In genomic region chr11:130115218-130115617, GRCh38 we compare ENCODE assay signal across 17 cellular contexts. TPM values are rescaled to one million over a fixed set of nuclear protein-coding genes. Genes with fewer than 3 reads are reported as not detected.
A peak's percentile ranks its signal among the peaks of the same experiment; 100 is the strongest.
DNase-seq lines count a peak whose midpoint lies in the region; ATAC-seq, FAIRE-seq and TF ChIP-seq lines count a peak whose summit lies in the region.
"Had no signal": no experiment of that assay in that cellular context is flagged by ENCODE, and none has a peak within 500 bp of the region (broad histone marks: within the 10 kb centered on the region; RNA-seq: fewer than 3 reads in every experiment).

No MANE protein-coding gene starts in this region.

- CTCF ChIA-PET in endothelial cell of umbilical vein (lab: Charles Lee) (interaction anchor here (0.6 to 1.8 kb wide), 10 partner anchors 9 to 202 kb away, joined by 3 to 14 read pairs (median 3); no protein-coding TSS in a partner anchor), Calu3 (lab: Charles Lee) (interaction anchor here (1.0 to 1.3 kb wide), 2 partner anchors 9 to 44 kb away, joined by 4 to 5 read pairs; no protein-coding TSS in a partner anchor)

- H3K4me1 Mint-ChIP-seq in CD14-positive monocyte (peaks cover 39% of the 10 kb centered on the region), Calu3 (ENCODE audit: low read depth, unreplicated experiment) (peaks cover 15% of the 10 kb centered on the region)

- H3K9me3 ChIP-seq in OCI-LY1 (ENCODE audit: low read length) = no peaks in the 10 kb centered on the region
- H3K9me3 ChIP-seq in endothelial cell of umbilical vein (replicated peaks; ENCODE audit: control insufficient read depth, insufficient read depth, low read length) = no peaks in the 10 kb centered on the region
- H3K9me3 ChIP-seq: neutrophil had no signal

- no peaks in the 10 kb centered on the region for H3K9me2 ChIP-seq in OCI-LY1 (ENCODE audit: low read depth, low read length)

- BruUV-seq in endothelial cell of umbilical vein (replicated peaks; lab: Mats Ljungman, UMichigan) (no TSS peak), Calu3 (replicated peaks; lab: Mats Ljungman, UMichigan) (no TSS peak)

- no peak for FAIRE-seq in endothelial cell of umbilical vein (lab: Jason Lieb, UNC)
- FAIRE-seq: bronchial epithelial cell had no signal

- peaks cover 69 to 83% of the 10 kb centered on the region in 2 donors for H3K36me3 Mint-ChIP-seq in CD14-positive monocyte
- peaks cover 8% of the 10 kb centered on the region for H3K36me3 Mint-ChIP-seq in Calu3 (ENCODE audit: insufficient read depth, unreplicated experiment)

- no peak overlapping the region for H3K4me3 Mint-ChIP-seq in CD14-positive monocyte
- H3K4me3 Mint-ChIP-seq in Calu3 (ENCODE audit: low read depth, unreplicated experiment) = no peak overlapping the region
- H3K4me3 Mint-ChIP-seq: activated CD8-positive, alpha-beta T cell treated with anti-CD3 and anti-CD28 coated beads for 36 hours had no signal

- H3F3A ChIP-seq in OCI-LY1 (ENCODE audit: insufficient read depth, low read length) = no peaks in the 10 kb centered on the region

- H3K27ac ChIP-seq in OCI-LY1 (ENCODE audit: low read depth, low read length, poor library complexity, severe bottlenecking) (peak overlapping the region; percentile 44), endothelial cell of umbilical vein (ENCODE audit: insufficient read depth, low read depth, low read length) (no peak overlapping the region)
- H3K27ac ChIP-seq: neutrophil had no signal

- H3K36me3 ChIP-seq in OCI-LY1 (ENCODE audit: insufficient read depth, low read length) (peaks cover 40% of the 10 kb centered on the region), endothelial cell of umbilical vein (ENCODE audit: control insufficient read depth in 2 of 2, extremely low read depth in 1 of 2, insufficient read depth in 2 of 2, low read length in 2 of 2) (peaks cover 10 to 12% of the 10 kb centered on the region in 2 experiments)

- DNase-seq in H4 (ENCODE audit: low spot score) (peak; percentile 14), endothelial cell of umbilical vein (ENCODE audit: low read depth, low spot score) (peak; percentile 71), pulmonary artery endothelial cell (ENCODE audit: low read depth, low spot score) (peak; percentile 35), CD14-positive monocyte (ENCODE audit: low spot score) (no peak), Calu3 (no peak)
- DNase-seq: activated CD8-positive, alpha-beta T cell treated with anti-CD3 and anti-CD28 coated beads for 36 hours; hippocampal formation; NCI-H1048; NCI-H748 treated with DMSO at 0.1 percent for 48 hours; T-helper 9 cell had no signal

- POLR2A ChIA-PET in endothelial cell of umbilical vein (lab: Charles Lee) = interaction anchor here (0.6 kb wide), 1 partner anchor 113 kb away, joined by 4 read pairs; the partner anchor contains the start of gene PRDM10

- H3K4me3 ChIP-seq in OCI-LY1 (ENCODE audit: low read depth, low read length, poor library complexity, severe bottlenecking) (no peak overlapping the region), endothelial cell of umbilical vein (replicated peaks in 1 of 3; ENCODE audit: insufficient read depth in 1 of 3, low read depth in 1 of 3, low read length in 3 of 3) (no peak overlapping the region)
- H3K4me3 ChIP-seq: lung had no signal

- no peaks in the 10 kb centered on the region for H3K9me1 ChIP-seq in endothelial cell of umbilical vein (replicated peaks; ENCODE audit: control insufficient read depth, extremely low read depth, insufficient read depth, low read length)

- H3K79me2 ChIP-seq in OCI-LY1 (ENCODE audit: insufficient read depth, low read length) = peaks cover 6% of the 10 kb centered on the region; the same call in 1 of the 2 replicates
- peaks cover 94% of the 10 kb centered on the region for H3K79me2 ChIP-seq in endothelial cell of umbilical vein (ENCODE audit: control insufficient read depth, insufficient read depth, low read length)

- dilution Hi-C loops in endothelial cell of umbilical vein (cut with MboI; ENCODE audit: extremely low pct_ligation_motif_present, low sequenced_read_pairs) = no loop called here

- intact Hi-C loops in endothelial cell of umbilical vein (cut with micrococcal nuclease) (no loop called here), CD14-positive monocyte (cut with micrococcal nuclease) (no loop called here), Calu3 (cut with micrococcal nuclease; ENCODE audit: unreplicated experiment) (no loop called here)

- TF ChIP-seq POLR2A in endothelial cell of umbilical vein (IDR thresholded peaks at IDR 0.05; ENCODE audit: low read depth, low read length) = no peak

- no peaks in the 10 kb centered on the region for H4K20me1 ChIP-seq in OCI-LY1 (ENCODE audit: insufficient read depth, low read length)
- no peaks in the 10 kb centered on the region for H4K20me1 ChIP-seq in endothelial cell of umbilical vein (replicated peaks; ENCODE audit: control insufficient read depth, extremely low read depth, insufficient read depth, low read length)

- H3K9me3 Mint-ChIP-seq in CD14-positive monocyte (no peaks in the 10 kb centered on the region), Calu3 (ENCODE audit: low read depth, unreplicated experiment) (no peaks in the 10 kb centered on the region)
- H3K9me3 Mint-ChIP-seq: activated CD8-positive, alpha-beta T cell treated with anti-CD3 and anti-CD28 coated beads for 36 hours; activated T-helper 2 cell treated with anti-CD3 and anti-CD28 coated beads, Interferon-gamma antibody, Interleukin-2, Interleukin-4, amounts not matched to agents 10 μg/mL and 5 μg/mL and 100 μg/mL, durations not matched to agents 14 hours and 24 hours and 36 hours had no signal

- H3K4me2 ChIP-seq in OCI-LY1 (ENCODE audit: low read length) (no peak overlapping the region; the same call in 1 of the 2 replicates), endothelial cell of umbilical vein (ENCODE audit: insufficient read depth, low read length) (no peak overlapping the region)

- TF ChIP-seq CTCF in OCI-LY1 (IDR thresholded peaks at IDR 0.05; ENCODE audit: low read length) (no peak), endothelial cell of umbilical vein (IDR thresholded peaks at IDR 0.05; ENCODE audit: extremely low read depth in 1 of 2, insufficient read depth in 1 of 2, low read depth in 1 of 2, low read length in 2 of 2) (no peak), CD14-positive monocyte (IDR thresholded peaks at IDR 0.05) (no peak), Calu3 (IDR thresholded peaks at IDR 0.05; ENCODE audit: unreplicated experiment) (no peak)

- H2AFZ ChIP-seq in OCI-LY1 (ENCODE audit: low read length) (no peak overlapping the region), endothelial cell of umbilical vein (ENCODE audit: low read depth, low read length) (no peak overlapping the region)

- H3K27ac Mint-ChIP-seq in CD14-positive monocyte (peak overlapping the region in 1 of 7 donors; percentile 54), Calu3 (ENCODE audit: unreplicated experiment) (no peak overlapping the region)
- H3K27ac Mint-ChIP-seq: activated CD8-positive, alpha-beta T cell treated with anti-CD3 and anti-CD28 coated beads for 36 hours; activated T-helper 2 cell treated with anti-CD3 and anti-CD28 coated beads, Interferon-gamma antibody, Interleukin-2, Interleukin-4, amounts not matched to agents 10 μg/mL and 5 μg/mL and 100 μg/mL, durations not matched to agents 14 hours and 24 hours and 36 hours had no signal

- H3K27me3 ChIP-seq in OCI-LY1 (ENCODE audit: insufficient read depth, low read length) (no peaks in the 10 kb centered on the region), endothelial cell of umbilical vein (ENCODE audit: control insufficient read depth in 2 of 2, insufficient read depth in 2 of 2, low read length in 2 of 2) (no peaks in the 10 kb centered on the region)
- H3K27me3 ChIP-seq: neutrophil had no signal

- no peak overlapping the region for H3K9ac ChIP-seq in OCI-LY1 (ENCODE audit: low read length)
- H3K9ac ChIP-seq in endothelial cell of umbilical vein (replicated peaks; ENCODE audit: extremely low read depth, insufficient read depth, low read length) = no peak overlapping the region

- H3K4me1 ChIP-seq in OCI-LY1 (ENCODE audit: insufficient read depth, low read length, severe bottlenecking) (peaks cover 66% of the 10 kb centered on the region), endothelial cell of umbilical vein (ENCODE audit: control insufficient read depth, extremely low read depth, insufficient read depth, low read length) (peaks cover 27% of the 10 kb centered on the region)

- H3K27me3 Mint-ChIP-seq in CD14-positive monocyte (ENCODE audit: low read depth in 3 of 3) = no peaks in the 10 kb centered on the region
- H3K27me3 Mint-ChIP-seq in Calu3 (ENCODE audit: unreplicated experiment) = no peaks in the 10 kb centered on the region

- ATAC-seq in HG02759 (IDR thresholded peaks at IDR 0.05; ENCODE audit: unreplicated experiment) = no peak
- ATAC-seq: activated CD8-positive, alpha-beta T cell treated with anti-CD3 and anti-CD28 coated beads for 36 hours; Right ventricle myocardium inferior had no signal

TF ChIP-seq in endothelial cell of umbilical vein, 7 proteins besides CTCF, POLR2A, EP300 and RAD21 (continues in another document):
- TF ChIP-seq JUN (IDR thresholded peaks at IDR 0.05; ENCODE audit: borderline replicate concordance, insufficient read depth, insufficient read length, low read depth) = no peak

RNA-seq across cellular contexts. Expression of gene ST14, which starts 44.4 kb away (rescaled TPM):
- 0.02 and 0.10 TPM in 2 replicates for total RNA-seq in H4 (2014; rRNA removed; shearing (Covaris generic))
- total RNA-seq in endothelial cell of umbilical vein = not detected in 2 replicates
- polyA plus RNA-seq in endothelial cell of umbilical vein = 0.08 TPM in 2 replicates
- polyA plus RNA-seq in endothelial cell of umbilical vein (2011; cell fraction: cytosol; rRNA removed) = 0.03 and 0.07 TPM in 2 replicates
- polyA plus RNA-seq in endothelial cell of umbilical vein (2011; cell fraction: nucleus; rRNA removed) = not detected in 2 replicates
- polyA plus RNA-seq in endothelial cell of umbilical vein (2012) = not detected in 2 replicates
- not detected in 2 replicates for polyA minus RNA-seq in endothelial cell of umbilical vein
- 1.4 TPM for polyA minus RNA-seq in endothelial cell of umbilical vein (2011; cell fraction: cytosol; rRNA and poly(A)+ RNA removed)
- polyA minus RNA-seq in endothelial cell of umbilical vein (2011; cell fraction: nucleus; rRNA and poly(A)+ RNA removed) = not detected in 2 replicates
- total RNA-seq in pulmonary artery endothelial cell = under 0.01 and 0.07 TPM in 2 replicates
- 10 to 100 TPM; 13.3 to 23.6 TPM for polyA plus RNA-seq in CD14-positive monocyte
- total RNA-seq in Calu3 (2022) = 153 and 174 TPM in 2 replicates
- total RNA-seq: activated CD8-positive, alpha-beta T cell treated with anti-CD3 and anti-CD28 coated beads for 36 hours had no signal

RNA-seq across cellular contexts. Expression of gene APLP2, which starts 45.5 kb away (rescaled TPM):
- 122 and 146 TPM in 2 replicates for total RNA-seq in H4 (2014; rRNA removed; shearing (Covaris generic))
- total RNA-seq in endothelial cell of umbilical vein (503 and 543 TPM in 2 replicates), pulmonary artery endothelial cell (906 and 976 TPM in 2 replicates), Calu3 (2022) (446 and 447 TPM in 2 replicates)
- polyA plus RNA-seq in endothelial cell of umbilical vein (433 and 493 TPM in 2 replicates), CD14-positive monocyte (100 to 1,000 TPM; 486 to 591 TPM)
- polyA plus RNA-seq in endothelial cell of umbilical vein (2011; cell fraction: cytosol; rRNA removed) = 441 and 461 TPM in 2 replicates
- polyA plus RNA-seq in endothelial cell of umbilical vein (2011; cell fraction: nucleus; rRNA removed) = 379 and 479 TPM in 2 replicates
- polyA plus RNA-seq in endothelial cell of umbilical vein (2012) = 1,126 and 1,231 TPM in 2 replicates
- 350 and 416 TPM in 2 replicates for polyA minus RNA-seq in endothelial cell of umbilical vein
- 23.5 TPM for polyA minus RNA-seq in endothelial cell of umbilical vein (2011; cell fraction: cytosol; rRNA and poly(A)+ RNA removed)
- polyA minus RNA-seq in endothelial cell of umbilical vein (2011; cell fraction: nucleus; rRNA and poly(A)+ RNA removed) = 122 and 144 TPM in 2 replicates

Comparison
In these comparisons a context has a peak if more than half of its experiments do, and no peak if none do; other contexts are left out.
1. DNase-seq: peak in H4 (single experiment), endothelial cell of umbilical vein (single experiment) and pulmonary artery endothelial cell (single experiment); none in CD14-positive monocyte (single experiment) and Calu3 (single experiment).
2. RNA of gene ST14, which starts 44.4 kb away (total RNA-seq): 153 to 174 TPM in Calu3; 0.02 to 0.10 TPM in H4, not detected in endothelial cell of umbilical vein and under 0.01 to 0.07 TPM in pulmonary artery endothelial cell; every median in the first group is over 100 times any median in the second.